In the genomic region with DNA sequence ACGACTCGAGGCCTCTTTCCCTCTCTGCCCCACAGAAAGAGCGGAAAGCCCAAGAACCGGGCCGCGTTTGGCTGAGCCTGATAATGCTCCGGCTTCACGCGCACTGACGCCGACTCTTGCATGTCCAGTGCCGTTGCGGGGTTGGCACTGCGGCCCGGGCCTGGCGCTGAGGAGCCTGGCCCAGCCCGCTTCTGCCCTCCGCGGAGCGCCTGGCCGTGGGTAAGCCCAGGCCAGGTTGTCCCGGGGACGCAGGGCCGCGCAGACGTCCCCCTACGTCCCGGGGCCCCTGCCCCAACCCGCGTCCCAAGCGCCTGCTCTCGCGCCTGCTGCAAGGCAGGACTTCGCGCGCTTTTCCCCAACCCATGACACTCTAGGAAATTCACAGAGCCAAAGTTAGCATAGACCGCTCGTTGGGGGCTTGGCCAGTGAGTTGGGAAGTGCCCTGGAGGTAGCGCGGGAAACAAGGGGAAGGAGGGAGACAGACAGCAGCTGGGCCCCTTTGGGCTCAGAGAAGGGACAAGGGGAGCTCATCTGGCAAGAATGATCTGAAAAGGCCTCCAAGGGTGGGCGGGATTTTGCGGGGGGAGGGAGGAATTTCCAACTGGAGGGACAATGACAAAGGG, we compare ENCODE assay signal across 8 cellular contexts. TPM values are rescaled to one million over a fixed set of nuclear protein-coding genes. Genes with fewer than 3 reads are reported as not detected.
A peak's percentile ranks its signal among the peaks of the same experiment; 100 is the strongest.
DNase-seq lines count a peak whose midpoint lies in the region; ATAC-seq and TF ChIP-seq lines count a peak whose summit lies in the region.

No MANE protein-coding gene starts in this region.

- intact Hi-C loops in Right ventricle myocardium inferior (cut with DNase I) (loop anchor here (5.0 kb wide), 1 partner anchor 51 kb away; no protein-coding TSS in a partner anchor), psoas muscle (cut with DNase I) (loop anchor here in 1 of 2 donors (10.0 kb wide), 1 partner anchor 412 kb away; no protein-coding TSS in a partner anchor)

- no peaks in the 10 kb centered on the region for H3K27me3 ChIP-seq in psoas muscle (ENCODE audit: insufficient read depth in 3 of 3, low read length in 2 of 3)

- WGBS in psoas muscle, 3 donors: 9 to 12% (median 12%) methylated on average over 39 to 42 of the region's 42 CpGs

- no peak overlapping the region for H3K9ac ChIP-seq in SK-N-MC (ENCODE audit: insufficient read length)

- peaks cover 19% of the 10 kb centered on the region for H3K4me1 ChIP-seq in psoas muscle

- H3K9me3 ChIP-seq in SK-N-MC (ENCODE audit: low read depth, low read length): no peaks in the 10 kb centered on the region
- no peaks in the 10 kb centered on the region for H3K9me3 ChIP-seq in psoas muscle

- H3K36me3 ChIP-seq in SK-N-MC (ENCODE audit: insufficient read depth, low read length) (no peaks in the 10 kb centered on the region), psoas muscle (ENCODE audit: insufficient read depth in 1 of 2, low read depth in 1 of 2) (peaks cover 0 to 19% of the 10 kb centered on the region in 2 donors)

- ATAC-seq in GM21786 (IDR thresholded peaks at IDR 0.05; ENCODE audit: unreplicated experiment): peak; percentile 18
- peak; percentile 49 for ATAC-seq in Right ventricle myocardium inferior
- ATAC-seq in psoas muscle: peak; percentile 48 to 70 (median 54)
- no peak for ATAC-seq in GM18517 (IDR thresholded peaks at IDR 0.05; ENCODE audit: unreplicated experiment)
- no peak for ATAC-seq in HG02623 (IDR thresholded peaks at IDR 0.05; ENCODE audit: unreplicated experiment)

- no peak for TF ChIP-seq CTCF in psoas muscle (IDR thresholded peaks at IDR 0.05)

- H3K4me3 ChIP-seq in SK-N-MC (peak overlapping the region; percentile 97), psoas muscle (peak overlapping the region; percentile 91)

- DNase-seq in SK-N-MC (ENCODE audit: low read depth, low spot score) (no peak), Right ventricle myocardium inferior (ENCODE audit: missing footprints) (peak; percentile 26), psoas muscle (peak in 1 of 2 donors; percentile 52), SHP77 treated with DMSO at 0.1 percent for 48 hours (lab: John Stamatoyannopoulos, UW) (no peak), NCI-H774 (lab: John Stamatoyannopoulos, UW) (no peak)

- H3K27ac ChIP-seq in SK-N-MC (no peak overlapping the region), psoas muscle (no peak overlapping the region)

RNA-seq across cellular contexts. Expression of a gene that starts 0.6 kb away (rescaled TPM):
- total RNA-seq in Right ventricle myocardium inferior: 286 TPM
- 100 to 1,000 TPM in 2 of 4 donors, 10 to 100 TPM in 2; 73.7 to 123 (median 91.4) TPM for total RNA-seq in psoas muscle
- 100 to 1,000 TPM; 103 to 122 (median 111) TPM for polyA plus RNA-seq in psoas muscle

Comparison
In these comparisons a context has a peak if more than half of its experiments do, and no peak if none do; other contexts are left out.
1. ATAC-seq: peak in GM21786 (single experiment), Right ventricle myocardium inferior (single experiment) and psoas muscle (4 of 4); none in GM18517 (single experiment) and HG02623 (single experiment).